In genomic region chr3:153767601-153768558, GRCh38 we compare ENCODE assay signal across 12 cellular contexts.
A peak's percentile ranks its signal among the peaks of the same experiment; 100 is the strongest.
DNase-seq lines count a peak whose midpoint lies in the region; ATAC-seq and TF ChIP-seq lines count a peak whose summit lies in the region.
"Had no signal": no experiment of that assay in that cellular context is flagged by ENCODE, and none has a peak within 500 bp of the region (broad histone marks: within the 10 kb centered on the region; RNA-seq: fewer than 3 reads in every experiment).

No MANE protein-coding gene starts in this region.

- peak overlapping the region; percentile 18; the same call in 1 of the 2 replicates for H2AFZ ChIP-seq in OCI-LY7 (ENCODE audit: low read length)

- H3K4me2 ChIP-seq in OCI-LY7 (ENCODE audit: low read length): 0 out of 2 replicates have a peak overlapping the region, but pooled peaks have one; percentile 14

- no peak overlapping the region for H3K4me3 Mint-ChIP-seq in nephron
- H3K4me3 Mint-ChIP-seq: activated B cell treated with CpG ODN at 0.5 μM for 24 hours had no signal

- CTCF ChIA-PET in OCI-LY7 (lab: Charles Lee; ENCODE audit: unreplicated experiment): no interaction called here

- TF ChIP-seq CTCF in OCI-LY7 (conservative IDR thresholded peaks at IDR 0.05; ENCODE audit: low read length): no peak
- no peak for TF ChIP-seq CTCF in nephron (IDR thresholded peaks at IDR 0.05; ENCODE audit: unreplicated experiment in 3 of 3)

- H4K20me1 ChIP-seq in OCI-LY7 (ENCODE audit: insufficient read depth, low read length): no peaks in the 10 kb centered on the region

- POLR2A ChIA-PET in OCI-LY7 (lab: Charles Lee): interaction anchor here (0.5 kb wide), 1 partner anchor 489 kb away, joined by 4 read pairs; no protein-coding TSS in a partner anchor

- peaks cover 4% of the 10 kb centered on the region for H3K4me1 Mint-ChIP-seq in nephron
- H3K4me1 Mint-ChIP-seq: activated B cell treated with CpG ODN at 0.5 μM for 24 hours had no signal

- ATAC-seq in GM18909 (IDR thresholded peaks at IDR 0.05; ENCODE audit: poor library complexity, unreplicated experiment) (peak; percentile 23), HG02571 (IDR thresholded peaks at IDR 0.05; ENCODE audit: unreplicated experiment) (peak; percentile 10), GM18873 (IDR thresholded peaks at IDR 0.05; ENCODE audit: low FRiP score, unreplicated experiment) (no peak), HG02840 (IDR thresholded peaks at IDR 0.05; ENCODE audit: low FRiP score, unreplicated experiment) (no peak), HG03039 (IDR thresholded peaks at IDR 0.05; ENCODE audit: unreplicated experiment) (no peak)

- no peaks in the 10 kb centered on the region for H3K36me3 Mint-ChIP-seq in nephron (ENCODE audit: low read depth)

- peaks cover 20% of the 10 kb centered on the region; the same call in 1 of the 2 replicates for H3K79me2 ChIP-seq in OCI-LY7 (ENCODE audit: insufficient read depth, low read depth, low read length)

- H3K4me3 ChIP-seq in OCI-LY7 (ENCODE audit: low read depth, low read length, poor library complexity, severe bottlenecking): no peak overlapping the region

- no peak overlapping the region for H3K27ac ChIP-seq in OCI-LY7 (ENCODE audit: low read depth, low read length, poor library complexity, severe bottlenecking)

- peaks cover 28% of the 10 kb centered on the region for H3K36me3 ChIP-seq in OCI-LY7 (ENCODE audit: insufficient read depth, low read length)
- H3K36me3 ChIP-seq: BE2C had no signal

- H3K9me2 ChIP-seq in OCI-LY7 (ENCODE audit: insufficient read depth, low read length): no peaks in the 10 kb centered on the region

- H3K27ac Mint-ChIP-seq in nephron: peak overlapping the region in 2 of 3 experiments; percentile 19 to 37
- H3K27ac Mint-ChIP-seq: activated B cell treated with CpG ODN at 0.5 μM for 24 hours had no signal

- BruUV-seq in OCI-LY7 (replicated peaks; lab: Mats Ljungman, UMichigan): no TSS peak

- H3K4me1 ChIP-seq in OCI-LY7 (ENCODE audit: insufficient read depth, low read length, poor library complexity, severe bottlenecking): peaks cover 39% of the 10 kb centered on the region
- H3K4me1 ChIP-seq: BE2C had no signal

- H3K9me3 ChIP-seq in OCI-LY7 (ENCODE audit: low read length): peaks cover 43% of the 10 kb centered on the region; the same call in 1 of the 2 replicates
- H3K9me3 ChIP-seq: BE2C had no signal

- H3K27me3 Mint-ChIP-seq in nephron (ENCODE audit: low read depth): no peaks in the 10 kb centered on the region

- H3K9me3 Mint-ChIP-seq in nephron: peaks cover 24% of the 10 kb centered on the region

- intact Hi-C loops in OCI-LY7 (cut with micrococcal nuclease; ENCODE audit: unreplicated experiment): loop anchor here (2.0 to 5.0 kb wide), 2 partner anchors 331 to 725 kb away; no protein-coding TSS in a partner anchor

- peak; percentile 29 for DNase-seq in OCI-LY7 (ENCODE audit: low spot score)
- no peak for DNase-seq in activated naive CD4-positive, alpha-beta T cell (lab: John Stamatoyannopoulos, UW)
- DNase-seq: activated B cell treated with CpG ODN at 0.5 μM for 24 hours, DMS79, NCI-H1930 had no signal

Comparison
In these comparisons a context has a peak if more than half of its experiments do, and no peak if none do; other contexts are left out.
1. ATAC-seq: peak in GM18909 (single experiment) and HG02571 (single experiment); none in GM18873 (single experiment), HG02840 (single experiment) and HG03039 (single experiment).